8 cellular contexts compared by ENCODE assay signal in genomic region chr13:41004875-41005693, GRCh38.
DNase-seq lines count a peak whose midpoint lies in the region; ATAC-seq lines count a peak whose summit lies in the region.

No MANE protein-coding gene starts in this region.

- H3K9me3 ChIP-seq in endocrine pancreas (ENCODE audit: control insufficient read depth, low read length), result no peaks in the 10 kb centered on the region

- H3K4me1 ChIP-seq in endocrine pancreas (ENCODE audit: control insufficient read depth, insufficient read depth, low read length), result peaks cover 50% of the 10 kb centered on the region

- peak; percentile 51 for ATAC-seq in GM18861 (IDR thresholded peaks at IDR 0.05; ENCODE audit: unreplicated experiment)
- ATAC-seq in HG02798 (IDR thresholded peaks at IDR 0.05; ENCODE audit: poor library complexity, unreplicated experiment), result peak; percentile 74

- H3K4me3 ChIP-seq in endocrine pancreas (ENCODE audit: control insufficient read depth, insufficient read depth, low read length), result peak overlapping the region; percentile 16

- no peak overlapping the region for H3K9ac ChIP-seq in endocrine pancreas (ENCODE audit: control insufficient read depth, insufficient read depth, low read length)

- H3K27me3 ChIP-seq in endocrine pancreas (ENCODE audit: control insufficient read depth, insufficient read depth, low read length), result no peaks in the 10 kb centered on the region

- peak; percentile 62 to 93 for DNase-seq in NOMO-1 (lab: John Stamatoyannopoulos, UW; ENCODE audit: unreplicated experiment in 2 of 2)
- DNase-seq in NCI-H2029 treated with DMSO at 0.1 percent for 48 hours (lab: John Stamatoyannopoulos, UW), result no peak
- DNase-seq in COR-L47 (lab: John Stamatoyannopoulos, UW), result no peak
- no peak for DNase-seq in NCI-H1105 (lab: John Stamatoyannopoulos, UW)
- DNase-seq in NCI-H1930 (lab: John Stamatoyannopoulos, UW), result no peak

- H3K36me3 ChIP-seq in endocrine pancreas (ENCODE audit: control insufficient read depth, insufficient read depth, low read length), result no peaks in the 10 kb centered on the region

Comparison
In these comparisons a context has a peak if more than half of its experiments do, and no peak if none do; other contexts are left out.
1. DNase-seq: peak in NOMO-1 (2 of 2); none in NCI-H2029 treated with DMSO at 0.1 percent for 48 hours (single experiment), COR-L47 (single experiment), NCI-H1105 (single experiment) and NCI-H1930 (0 of 2).